In the genomic region with DNA sequence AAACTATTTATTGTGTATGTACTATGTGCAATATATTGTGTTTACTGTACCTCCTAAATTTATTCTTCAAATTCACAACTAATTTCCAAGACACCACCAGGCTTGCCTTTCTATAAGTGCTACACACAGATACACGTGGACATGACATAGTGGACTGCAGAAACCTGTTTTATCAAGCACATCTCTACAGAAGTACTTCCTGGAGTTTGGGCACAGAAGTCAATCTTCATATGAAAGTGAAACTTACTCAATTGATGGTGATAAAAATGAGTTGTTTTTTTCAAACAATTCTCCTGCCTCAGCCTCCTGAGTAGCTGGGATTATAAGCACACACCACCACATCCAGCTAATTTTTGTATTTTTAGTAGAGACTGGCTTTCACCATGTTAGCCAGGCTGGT, we compare ENCODE assay signal across 14 cellular contexts. TPM values are rescaled to one million over a fixed set of nuclear protein-coding genes. Genes with fewer than 3 reads are reported as not detected.
DNase-seq lines count a peak whose midpoint lies in the region; ATAC-seq and TF ChIP-seq lines count a peak whose summit lies in the region.
"Had no signal": no experiment of that assay in that cellular context is flagged by ENCODE, and none has a peak within 500 bp of the region (broad histone marks: within the 10 kb centered on the region; RNA-seq: fewer than 3 reads in every experiment).

No MANE protein-coding gene starts in this region.

- intact Hi-C loops in sciatic nerve (cut with DNase I), result no loop called here

- TF ChIP-seq POLR2A in erythroblast (IDR thresholded peaks at IDR 0.05; ENCODE audit: low read length), result no peak

- H3K4me3 ChIP-seq in GM12865 (ENCODE audit: low read depth, low read length), result no peak overlapping the region
- H3K4me3 ChIP-seq: ovary, SK-N-MC had no signal

- DNase-seq in GM12865 (ENCODE audit: low read depth) (peak; percentile 52), erythroblast (lab: John Stamatoyannopoulos, UW) (peak; percentile 3 to 4), NCI-H510A (lab: John Stamatoyannopoulos, UW) (no peak), SHP77 treated with DMSO at 0.1 percent for 48 hours (lab: John Stamatoyannopoulos, UW) (no peak), sciatic nerve (ENCODE audit: low spot score) (no peak)
- DNase-seq: amygdala; NCI-H1092 treated with DMSO at 0.1 percent for 48 hours; NCI-H82; ovary; stimulated activated naive CD4-positive, alpha-beta T cell treated with Interleukin-2 at 50 U/mL for 16 hours had no signal

- no peak for TF ChIP-seq CTCF in GM12865 (IDR thresholded peaks at IDR 0.05; ENCODE audit: insufficient read depth, low read depth, low read length, missing control alignments)

- ATAC-seq in GM19372 (IDR thresholded peaks at IDR 0.05; ENCODE audit: low read depth, unreplicated experiment) (peak; percentile 84), HG03442 (IDR thresholded peaks at IDR 0.05; ENCODE audit: unreplicated experiment) (peak; percentile 47), sciatic nerve (no peak)
- ATAC-seq: left lobe of liver had no signal

RNA-seq across cellular contexts. Expression of gene NLN, which starts 57.6 kb away (rescaled TPM):
- total RNA-seq in sciatic nerve, result 24.8 TPM

RNA-seq across cellular contexts. Expression of gene SGTB, which starts 57.7 kb away (rescaled TPM):
- total RNA-seq in sciatic nerve, result 18.8 TPM

Comparison
In these comparisons a context has a peak if more than half of its experiments do, and no peak if none do; other contexts are left out.
1. DNase-seq: peak in GM12865 (single experiment) and erythroblast (2 of 2); none in NCI-H510A (single experiment), SHP77 treated with DMSO at 0.1 percent for 48 hours (single experiment) and sciatic nerve (single experiment).